ENCODE assay signal across 1 cellular context in the genomic region with DNA sequence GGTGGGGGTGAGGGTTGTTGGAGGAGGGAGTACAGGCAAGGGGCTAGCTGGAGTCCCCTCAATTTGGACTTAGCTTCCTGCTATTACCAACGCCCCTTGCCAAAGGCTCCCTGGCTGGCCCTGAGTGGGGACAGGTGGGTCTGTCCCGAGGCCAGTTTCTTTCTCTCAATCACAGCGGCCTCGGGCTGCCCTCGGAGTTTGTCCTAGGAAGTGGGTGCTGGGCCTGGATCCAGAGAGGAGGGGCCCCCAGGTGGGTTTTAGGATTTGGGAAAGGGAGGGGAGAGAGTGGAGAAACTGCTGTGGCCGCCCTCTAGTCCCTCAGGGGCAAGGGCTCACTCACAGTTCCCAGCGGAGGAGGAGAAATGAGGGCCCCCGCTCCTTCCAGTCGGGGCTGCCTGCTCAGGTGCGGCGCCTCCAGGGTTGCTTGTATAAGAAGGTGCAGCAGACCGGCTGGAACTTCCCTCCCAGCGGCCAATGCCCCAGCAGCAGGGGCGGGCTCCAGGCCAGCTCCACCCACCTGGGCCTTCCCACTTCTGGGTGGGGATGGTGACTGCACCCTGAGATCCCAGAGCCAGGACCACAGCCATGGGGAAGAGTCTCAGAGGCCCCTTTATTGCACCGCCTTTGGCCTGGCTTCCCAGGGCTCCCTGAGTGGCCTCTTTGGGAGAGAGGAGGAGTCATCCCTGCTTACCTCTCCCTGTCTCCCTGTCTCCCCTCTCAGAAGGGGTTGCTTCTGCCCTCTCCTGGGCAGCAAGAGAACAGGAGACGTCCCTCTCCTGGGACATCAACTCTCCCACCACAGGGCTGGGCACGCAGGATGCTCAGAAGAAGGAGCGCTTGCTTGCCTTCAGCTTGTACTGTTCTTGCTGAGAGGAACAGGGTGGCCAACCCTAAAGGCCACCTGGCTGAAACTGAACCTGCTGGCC.
TF ChIP-seq lines count a peak whose summit lies in the region.

No MANE protein-coding gene starts in this region.

TF ChIP-seq in HepG2, 621 proteins besides CTCF, POLR2A, EP300 and RAD21 (continued from another document and continues in another):
- TF ChIP-seq, protein P1, sequence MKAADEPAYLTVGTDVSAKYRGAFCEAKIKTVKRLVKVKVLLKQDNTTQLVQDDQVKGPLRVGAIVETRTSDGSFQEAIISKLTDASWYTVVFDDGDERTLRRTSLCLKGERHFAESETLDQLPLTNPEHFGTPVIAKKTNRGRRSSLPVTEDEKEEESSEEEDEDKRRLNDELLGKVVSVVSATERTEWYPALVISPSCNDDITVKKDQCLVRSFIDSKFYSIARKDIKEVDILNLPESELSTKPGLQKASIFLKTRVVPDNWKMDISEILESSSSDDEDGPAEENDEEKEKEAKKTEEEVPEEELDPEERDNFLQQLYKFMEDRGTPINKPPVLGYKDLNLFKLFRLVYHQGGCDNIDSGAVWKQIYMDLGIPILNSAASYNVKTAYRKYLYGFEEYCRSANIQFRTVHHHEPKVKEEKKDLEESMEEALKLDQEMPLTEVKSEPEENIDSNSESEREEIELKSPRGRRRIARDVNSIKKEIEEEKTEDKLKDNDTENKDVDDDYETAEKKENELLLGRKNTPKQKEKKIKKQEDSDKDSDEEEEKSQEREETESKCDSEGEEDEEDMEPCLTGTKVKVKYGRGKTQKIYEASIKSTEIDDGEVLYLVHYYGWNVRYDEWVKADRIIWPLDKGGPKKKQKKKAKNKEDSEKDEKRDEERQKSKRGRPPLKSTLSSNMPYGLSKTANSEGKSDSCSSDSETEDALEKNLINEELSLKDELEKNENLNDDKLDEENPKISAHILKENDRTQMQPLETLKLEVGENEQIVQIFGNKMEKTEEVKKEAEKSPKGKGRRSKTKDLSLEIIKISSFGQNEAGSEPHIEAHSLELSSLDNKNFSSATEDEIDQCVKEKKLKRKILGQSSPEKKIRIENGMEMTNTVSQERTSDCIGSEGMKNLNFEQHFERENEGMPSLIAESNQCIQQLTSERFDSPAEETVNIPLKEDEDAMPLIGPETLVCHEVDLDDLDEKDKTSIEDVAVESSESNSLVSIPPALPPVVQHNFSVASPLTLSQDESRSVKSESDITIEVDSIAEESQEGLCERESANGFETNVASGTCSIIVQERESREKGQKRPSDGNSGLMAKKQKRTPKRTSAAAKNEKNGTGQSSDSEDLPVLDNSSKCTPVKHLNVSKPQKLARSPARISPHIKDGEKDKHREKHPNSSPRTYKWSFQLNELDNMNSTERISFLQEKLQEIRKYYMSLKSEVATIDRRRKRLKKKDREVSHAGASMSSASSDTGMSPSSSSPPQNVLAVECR (CRISPR knock-in tag; IDR thresholded peaks at IDR 0.05; ENCODE audit: borderline replicate concordance) = peak; percentile 82
- TF ChIP-seq GPN1 (CRISPR knock-in tag; IDR thresholded peaks at IDR 0.05; ENCODE audit: borderline replicate concordance) (no peak), MBNL3 (CRISPR knock-in tag; conservative IDR thresholded peaks at IDR 0.05) (no peak), KDM6A (CRISPR knock-in tag; IDR thresholded peaks at IDR 0.05; ENCODE audit: low read depth) (no peak), RORA (CRISPR knock-in tag; IDR thresholded peaks at IDR 0.05) (no peak), KLF6 (CRISPR knock-in tag; IDR thresholded peaks at IDR 0.05) (no peak), ZNF432 (CRISPR knock-in tag; IDR thresholded peaks at IDR 0.05; ENCODE audit: borderline replicate concordance) (no peak), ATF1 (CRISPR knock-in tag; IDR thresholded peaks at IDR 0.05) (no peak), CEBPB (IDR thresholded peaks at IDR 0.05; ENCODE audit: borderline replicate concordance, low read depth, low read length) (no peak), ZNF777 (CRISPR knock-in tag; IDR thresholded peaks at IDR 0.05) (peak; percentile 59; the same call in 1 of the 2 replicates), ZFY (CRISPR knock-in tag; IDR thresholded peaks at IDR 0.05) (peak; percentile 73), SMARCC2 (IDR thresholded peaks at IDR 0.05) (no peak), ZNF451 (CRISPR knock-in tag; IDR thresholded peaks at IDR 0.05) (peak; percentile 30; the same call in 1 of the 2 replicates), HMG20A (CRISPR knock-in tag; IDR thresholded peaks at IDR 0.05; ENCODE audit: borderline replicate concordance) (no peak), PHF21A (CRISPR knock-in tag; IDR thresholded peaks at IDR 0.05) (peak; percentile 47), U2AF1 (optimal IDR thresholded peaks at IDR 0.05; ENCODE audit: low read depth, low read length) (no peak), THYN1 (CRISPR knock-in tag; IDR thresholded peaks at IDR 0.05; ENCODE audit: borderline replicate concordance, low read depth) (no peak), U2AF2 (IDR thresholded peaks at IDR 0.05; ENCODE audit: low read depth, low read length) (no peak), PAF1 (CRISPR knock-in tag; IDR thresholded peaks at IDR 0.05) (no peak), GLI4 (CRISPR knock-in tag; IDR thresholded peaks at IDR 0.05; ENCODE audit: borderline replicate concordance) (peak; percentile 76; the same call in 1 of the 2 replicates), IKZF4 (CRISPR knock-in tag; IDR thresholded peaks at IDR 0.05; ENCODE audit: borderline replicate concordance, low read depth, not compliant biosample characterization) (no peak), TSC22D2 (CRISPR knock-in tag; IDR thresholded peaks at IDR 0.05; ENCODE audit: borderline replicate concordance) (no peak), MXI1 (IDR thresholded peaks at IDR 0.05; ENCODE audit: borderline replicate concordance, low read depth, low read length) (peak; percentile 9; the same call in 1 of the 3 replicates), NFE2 (CRISPR knock-in tag; IDR thresholded peaks at IDR 0.05) (no peak), ZNF672 (CRISPR knock-in tag; IDR thresholded peaks at IDR 0.05) (no peak), CBFB (CRISPR knock-in tag; IDR thresholded peaks at IDR 0.05) (no peak), ZNF670 (CRISPR knock-in tag; IDR thresholded peaks at IDR 0.05; ENCODE audit: borderline replicate concordance) (no peak), MAFF (IDR thresholded peaks at IDR 0.05; ENCODE audit: low read depth, low read length) (no peak), ZNF850 (CRISPR knock-in tag; conservative IDR thresholded peaks at IDR 0.05) (no peak), RBM22 (optimal IDR thresholded peaks at IDR 0.05; ENCODE audit: low read length) (no peak), RBFOX2 (IDR thresholded peaks at IDR 0.05; ENCODE audit: low read depth, low read length) (peak; percentile 70), NFATC3 (CRISPR knock-in tag; IDR thresholded peaks at IDR 0.05) (no peak)
- TF ChIP-seq, protein P2, sequence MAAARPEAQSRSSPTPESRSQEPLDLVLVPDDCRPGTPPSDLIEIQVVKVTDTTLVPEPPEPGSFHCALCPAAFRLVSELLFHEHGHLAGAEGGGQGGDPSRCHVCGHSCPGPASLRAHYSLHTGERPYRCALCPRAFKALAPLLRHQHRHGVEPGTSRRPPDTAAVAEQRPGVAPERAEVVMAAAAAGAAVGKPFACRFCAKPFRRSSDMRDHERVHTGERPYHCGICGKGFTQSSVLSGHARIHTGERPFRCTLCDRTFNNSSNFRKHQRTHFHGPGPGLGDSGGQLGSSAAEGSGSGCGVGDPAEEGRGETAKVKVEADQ (CRISPR knock-in tag; IDR thresholded peaks at IDR 0.05; ENCODE audit: borderline replicate concordance) = peak; percentile 95
- TF ChIP-seq, protein P3, sequence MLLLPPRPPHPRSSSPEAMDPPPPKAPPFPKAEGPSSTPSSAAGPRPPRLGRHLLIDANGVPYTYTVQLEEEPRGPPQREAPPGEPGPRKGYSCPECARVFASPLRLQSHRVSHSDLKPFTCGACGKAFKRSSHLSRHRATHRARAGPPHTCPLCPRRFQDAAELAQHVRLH (CRISPR knock-in tag; IDR thresholded peaks at IDR 0.05; ENCODE audit: borderline replicate concordance, low read depth) = no peak; the same call in 1 of the 2 replicates
- TF ChIP-seq, protein P4, sequence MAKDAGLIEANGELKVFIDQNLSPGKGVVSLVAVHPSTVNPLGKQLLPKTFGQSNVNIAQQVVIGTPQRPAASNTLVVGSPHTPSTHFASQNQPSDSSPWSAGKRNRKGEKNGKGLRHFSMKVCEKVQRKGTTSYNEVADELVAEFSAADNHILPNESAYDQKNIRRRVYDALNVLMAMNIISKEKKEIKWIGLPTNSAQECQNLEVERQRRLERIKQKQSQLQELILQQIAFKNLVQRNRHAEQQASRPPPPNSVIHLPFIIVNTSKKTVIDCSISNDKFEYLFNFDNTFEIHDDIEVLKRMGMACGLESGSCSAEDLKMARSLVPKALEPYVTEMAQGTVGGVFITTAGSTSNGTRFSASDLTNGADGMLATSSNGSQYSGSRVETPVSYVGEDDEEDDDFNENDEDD (CRISPR knock-in tag; IDR thresholded peaks at IDR 0.05; ENCODE audit: borderline replicate concordance) = no peak
- TF ChIP-seq, protein P5, sequence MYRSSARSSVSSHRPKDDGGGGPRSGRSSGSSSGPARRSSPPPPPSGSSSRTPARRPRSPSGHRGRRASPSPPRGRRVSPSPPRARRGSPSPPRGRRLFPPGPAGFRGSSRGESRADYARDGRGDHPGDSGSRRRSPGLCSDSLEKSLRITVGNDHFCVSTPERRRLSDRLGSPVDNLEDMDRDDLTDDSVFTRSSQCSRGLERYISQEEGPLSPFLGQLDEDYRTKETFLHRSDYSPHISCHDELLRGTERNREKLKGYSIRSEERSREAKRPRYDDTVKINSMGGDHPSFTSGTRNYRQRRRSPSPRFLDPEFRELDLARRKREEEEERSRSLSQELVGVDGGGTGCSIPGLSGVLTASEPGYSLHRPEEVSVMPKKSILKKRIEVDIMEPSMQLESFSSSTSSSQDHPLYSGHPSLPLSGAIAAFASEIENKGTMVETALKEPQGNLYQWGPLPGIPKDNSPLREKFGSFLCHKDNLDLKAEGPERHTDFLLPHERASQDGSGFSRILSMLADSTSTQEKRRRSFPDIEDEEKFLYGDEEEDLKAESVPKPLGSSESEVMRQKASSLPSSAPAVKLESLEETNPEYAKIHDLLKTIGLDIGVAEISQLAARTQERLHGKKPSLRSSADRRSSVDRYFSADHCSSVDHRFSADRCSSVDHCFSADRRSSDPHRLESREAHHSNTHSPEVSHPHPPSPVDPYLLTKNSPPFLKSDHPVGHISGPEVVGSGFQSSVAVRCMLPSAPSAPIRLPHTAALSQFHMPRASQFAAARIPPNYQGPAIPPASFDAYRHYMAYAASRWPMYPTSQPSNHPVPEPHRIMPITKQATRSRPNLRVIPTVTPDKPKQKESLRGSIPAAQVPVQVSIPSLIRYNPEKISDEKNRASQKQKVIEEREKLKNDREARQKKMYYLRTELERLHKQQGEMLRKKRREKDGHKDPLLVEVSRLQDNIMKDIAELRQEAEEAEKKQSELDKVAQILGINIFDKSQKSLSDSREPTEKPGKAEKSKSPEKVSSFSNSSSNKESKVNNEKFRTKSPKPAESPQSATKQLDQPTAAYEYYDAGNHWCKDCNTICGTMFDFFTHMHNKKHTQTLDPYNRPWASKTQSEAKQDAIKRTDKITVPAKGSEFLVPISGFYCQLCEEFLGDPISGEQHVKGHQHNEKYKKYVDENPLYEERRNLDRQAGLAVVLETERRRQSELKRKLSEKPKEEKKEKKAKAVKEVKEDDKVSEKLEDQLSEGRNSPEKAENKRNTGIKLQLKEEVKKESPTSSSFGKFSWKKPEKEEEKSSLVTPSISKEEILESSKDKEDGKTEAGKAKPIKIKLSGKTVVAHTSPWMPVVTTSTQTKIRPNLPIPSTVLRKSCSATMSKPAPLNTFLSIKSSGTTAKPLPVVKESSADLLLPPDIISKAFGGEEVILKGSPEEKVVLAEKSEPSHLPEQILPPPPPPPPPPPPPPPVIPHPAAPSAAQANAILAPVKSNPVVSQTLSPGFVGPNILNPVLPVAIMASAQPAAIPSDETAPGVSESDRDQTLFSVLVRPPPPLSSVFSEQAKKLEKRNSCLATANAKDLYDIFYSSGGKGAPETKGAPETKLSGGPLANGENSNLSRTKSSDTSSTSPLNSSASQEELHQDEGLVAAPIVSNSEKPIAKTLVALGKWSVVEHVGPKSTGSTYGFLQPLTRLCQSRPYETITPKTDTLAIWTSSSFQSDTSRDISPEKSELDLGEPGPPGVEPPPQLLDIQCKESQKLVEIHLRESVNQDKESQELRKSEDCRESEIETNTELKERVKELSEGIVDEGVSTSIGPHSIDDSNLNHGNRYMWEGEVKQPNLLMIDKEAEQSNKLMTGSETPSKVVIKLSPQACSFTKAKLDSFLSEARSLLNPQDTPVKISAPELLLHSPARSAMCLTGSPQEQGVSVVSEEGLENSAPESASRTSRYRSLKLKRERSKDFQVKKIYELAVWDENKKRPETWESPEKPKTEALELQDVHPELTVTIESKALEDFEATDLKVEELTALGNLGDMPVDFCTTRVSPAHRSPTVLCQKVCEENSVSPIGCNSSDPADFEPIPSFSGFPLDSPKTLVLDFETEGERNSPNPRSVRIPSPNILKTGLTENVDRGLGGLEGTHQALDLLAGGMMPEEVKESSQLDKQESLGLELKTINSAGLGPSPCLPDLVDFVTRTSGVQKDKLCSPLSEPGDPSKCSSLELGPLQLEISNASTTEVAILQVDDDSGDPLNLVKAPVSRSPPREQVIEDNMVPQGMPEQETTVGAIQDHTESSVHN (CRISPR knock-in tag; IDR thresholded peaks at IDR 0.05) = no peak
- TF ChIP-seq, protein P6, sequence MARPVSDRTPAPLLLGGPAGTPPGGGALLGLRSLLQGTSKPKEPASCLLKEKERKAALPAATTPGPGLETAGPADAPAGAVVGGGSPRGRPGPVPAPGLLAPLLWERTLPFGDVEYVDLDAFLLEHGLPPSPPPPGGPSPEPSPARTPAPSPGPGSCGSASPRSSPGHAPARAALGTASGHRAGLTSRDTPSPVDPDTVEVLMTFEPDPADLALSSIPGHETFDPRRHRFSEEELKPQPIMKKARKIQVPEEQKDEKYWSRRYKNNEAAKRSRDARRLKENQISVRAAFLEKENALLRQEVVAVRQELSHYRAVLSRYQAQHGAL (CRISPR knock-in tag; IDR thresholded peaks at IDR 0.05; ENCODE audit: not compliant biosample characterization) = peak; percentile 44
- TF ChIP-seq, protein P7, sequence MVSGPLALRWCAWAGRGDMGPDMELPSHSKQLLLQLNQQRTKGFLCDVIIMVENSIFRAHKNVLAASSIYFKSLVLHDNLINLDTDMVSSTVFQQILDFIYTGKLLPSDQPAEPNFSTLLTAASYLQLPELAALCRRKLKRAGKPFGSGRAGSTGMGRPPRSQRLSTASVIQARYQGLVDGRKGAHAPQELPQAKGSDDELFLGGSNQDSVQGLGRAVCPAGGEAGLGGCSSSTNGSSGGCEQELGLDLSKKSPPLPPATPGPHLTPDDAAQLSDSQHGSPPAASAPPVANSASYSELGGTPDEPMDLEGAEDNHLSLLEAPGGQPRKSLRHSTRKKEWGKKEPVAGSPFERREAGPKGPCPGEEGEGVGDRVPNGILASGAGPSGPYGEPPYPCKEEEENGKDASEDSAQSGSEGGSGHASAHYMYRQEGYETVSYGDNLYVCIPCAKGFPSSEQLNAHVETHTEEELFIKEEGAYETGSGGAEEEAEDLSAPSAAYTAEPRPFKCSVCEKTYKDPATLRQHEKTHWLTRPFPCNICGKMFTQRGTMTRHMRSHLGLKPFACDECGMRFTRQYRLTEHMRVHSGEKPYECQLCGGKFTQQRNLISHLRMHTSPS (CRISPR knock-in tag; IDR thresholded peaks at IDR 0.05; ENCODE audit: low read depth) = peak; percentile 33; the same call in 1 of the 2 replicates
